Comparison of ENCODE assay signal across 9 cellular contexts in the genomic region with DNA sequence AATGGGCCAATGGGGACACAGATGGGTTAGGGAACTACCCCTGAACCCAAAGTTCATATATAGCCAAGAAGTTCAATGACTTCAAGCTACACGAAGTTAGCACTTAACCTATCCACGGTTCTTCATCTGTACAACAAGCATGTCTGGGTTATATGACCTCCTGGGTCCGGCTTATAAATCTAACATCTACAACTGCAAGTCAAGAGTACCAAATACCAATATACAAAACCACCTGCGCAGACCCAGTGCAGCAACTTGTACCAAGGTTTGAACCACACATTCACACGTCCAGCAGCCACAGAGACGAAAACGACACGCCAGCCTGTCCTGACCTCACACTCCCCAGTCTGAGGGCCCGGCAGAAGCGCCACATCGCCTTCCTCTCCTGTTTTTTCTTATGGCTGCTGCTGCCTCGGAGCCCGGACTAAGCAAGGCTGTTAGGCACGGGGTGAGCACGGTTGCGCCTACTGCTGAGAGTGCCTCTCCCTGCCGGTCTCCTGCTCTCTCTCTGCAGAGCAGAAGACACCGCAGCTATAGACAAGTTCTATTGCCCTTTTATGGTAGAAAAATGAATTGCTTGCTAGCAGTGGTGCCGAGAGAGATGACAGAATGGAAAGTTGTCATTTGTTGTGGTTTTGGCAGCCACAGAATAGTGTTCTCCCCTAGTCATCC.
DNase-seq lines count a peak whose midpoint lies in the region.
"Had no signal": no experiment of that assay in that cellular context is flagged by ENCODE, and none has a peak within 500 bp of the region (broad histone marks: within the 10 kb centered on the region; RNA-seq: fewer than 3 reads in every experiment).

No MANE protein-coding gene starts in this region.

- peak overlapping the region; percentile 98 for H3K27ac Mint-ChIP-seq in activated naive CD8-positive, alpha-beta T cell

- H3K36me3 Mint-ChIP-seq in activated naive CD8-positive, alpha-beta T cell, result peaks cover 13% of the 10 kb centered on the region

- in situ Hi-C loops in GM23248 (cut with MboI), result loop anchor here (25.0 kb wide), 1 partner anchor 458 kb away; no protein-coding TSS in a partner anchor

- peak overlapping the region; percentile 63 for H3K4me3 ChIP-seq in GM23248
- H3K4me3 ChIP-seq: K562 had no signal

- H3K9me3 Mint-ChIP-seq in activated naive CD8-positive, alpha-beta T cell (ENCODE audit: low read depth), result no peaks in the 10 kb centered on the region

- no peaks in the 10 kb centered on the region for H3K27me3 ChIP-seq in GM23248 (replicated peaks; ENCODE audit: insufficient read depth)

- H3K4me2 ChIP-seq in GM23248 (ENCODE audit: unreplicated experiment), result peak overlapping the region; percentile 93

- H3K79me2 ChIP-seq in GM23248 (ENCODE audit: insufficient read depth), result peaks cover 49% of the 10 kb centered on the region

- H3K9ac ChIP-seq in GM23248, result peak overlapping the region; percentile 87

- H3K4me3 Mint-ChIP-seq in activated naive CD8-positive, alpha-beta T cell, result peak overlapping the region; percentile 90

- H3K27me3 Mint-ChIP-seq in activated naive CD8-positive, alpha-beta T cell, result no peaks in the 10 kb centered on the region

- no peaks in the 10 kb centered on the region for H4K20me1 ChIP-seq in GM23248 (ENCODE audit: insufficient read depth)

- no peaks in the 10 kb centered on the region for H3K9me3 ChIP-seq in GM23248 (ENCODE audit: low read depth)

- H2AFZ ChIP-seq in GM23248, result no peak overlapping the region

- H3K4me1 ChIP-seq in GM23248 (ENCODE audit: insufficient read depth), result peaks cover 61% of the 10 kb centered on the region

- peaks cover 99% of the 10 kb centered on the region for H3K4me1 Mint-ChIP-seq in activated naive CD8-positive, alpha-beta T cell (ENCODE audit: low read depth)

- DNase-seq in EH (ENCODE audit: low read depth) (peak; percentile 99), GM23248 (peak; percentile 90), SIG-M5 (lab: John Stamatoyannopoulos, UW) (peak; percentile 3), kidney tubule cell (ENCODE audit: low spot score) (peak; percentile 85), DMS153 treated with DMSO at 0.1 percent for 48 hours (lab: John Stamatoyannopoulos, UW; ENCODE audit: unreplicated experiment) (no peak), NCI-H1417 (lab: John Stamatoyannopoulos, UW) (no peak)
- peak in 2 of 3 donors; percentile 42 to 69 for DNase-seq in stimulated activated CD4-positive, alpha-beta T cell treated with anti-CD3 and anti-CD28 coated beads, TNF-alpha, amount 100 ng/mL, for 1 hour (ENCODE audit: low read depth in 3 of 3, low spot score in 1 of 3)

- H3F3A ChIP-seq in GM23248 (ENCODE audit: insufficient read depth), result peaks cover 56% of the 10 kb centered on the region

- 15 to 17% methylated on average over 19 of the region's 19 CpGs for WGBS in GM23248 (ENCODE audit: low coverage in 1 of 2, low lambda C conversion rate in 2 of 2, missing lambda C conversion rate in 2 of 2), 2 experiments

- H3K9me2 ChIP-seq in GM23248 (ENCODE audit: insufficient read depth), result no peaks in the 10 kb centered on the region

- no peaks in the 10 kb centered on the region for H3K36me3 ChIP-seq in GM23248 (ENCODE audit: low read depth)

- H3K27ac ChIP-seq in GM23248, result peak overlapping the region; percentile 99

Comparison
In these comparisons a context has a peak if more than half of its experiments do, and no peak if none do; other contexts are left out.
1. DNase-seq: peak in EH (single experiment), GM23248 (single experiment), SIG-M5 (single experiment), kidney tubule cell (single experiment) and stimulated activated CD4-positive, alpha-beta T cell treated with anti-CD3 and anti-CD28 coated beads, TNF-alpha, amount 100 ng/mL, for 1 hour (2 of 3); none in DMS153 treated with DMSO at 0.1 percent for 48 hours (single experiment) and NCI-H1417 (0 of 3).